ENCODE assay signal across 8 cellular contexts in the genomic region with DNA sequence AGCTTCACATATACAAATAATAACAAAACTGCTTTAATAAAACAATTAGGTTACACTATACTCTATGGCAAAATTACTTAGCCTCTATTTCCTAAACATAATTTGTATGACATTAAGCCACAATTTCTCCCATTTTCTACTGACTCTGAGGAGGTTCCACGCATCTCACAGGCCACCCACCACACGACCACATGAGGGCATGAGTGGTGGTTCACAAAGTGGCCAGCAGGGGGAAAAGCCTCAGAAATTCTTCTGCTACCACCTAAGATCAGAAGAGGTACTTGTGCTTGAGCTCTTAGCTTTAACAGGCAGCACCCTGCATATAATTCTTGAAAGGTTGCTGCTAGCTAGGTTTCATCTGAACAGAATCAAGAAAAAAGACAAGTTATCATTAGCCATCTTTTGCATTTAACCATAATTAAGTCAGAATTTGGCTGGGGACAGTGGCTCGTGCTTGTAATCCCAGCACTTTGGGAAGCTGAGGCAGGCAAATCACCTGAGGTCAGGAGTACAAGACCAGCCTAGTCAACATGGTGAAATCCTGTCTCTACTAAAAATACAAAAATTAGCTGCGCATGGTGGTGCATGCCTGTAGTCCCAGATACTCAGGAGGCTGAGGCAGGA.
A peak's percentile ranks its signal among the peaks of the same experiment; 100 is the strongest.
DNase-seq lines count a peak whose midpoint lies in the region; ATAC-seq, FAIRE-seq and TF ChIP-seq lines count a peak whose summit lies in the region.

No MANE protein-coding gene starts in this region.

- FAIRE-seq in D721Med (lab: Jason Lieb, UNC), result no peak

- no peak for DNase-seq in D721Med (ENCODE audit: insufficient read length, low spot score)
- DNase-seq in OCI-M1 (lab: John Stamatoyannopoulos, UW), result peak; percentile 86
- peak; percentile 83 to 84 for DNase-seq in activated T-cell treated with anti-CD3 and anti-CD28 coated beads, Interleukin-2, amount 50 U/mL, for 48 hours
- peak; percentile 30 to 73 for DNase-seq in foreskin fibroblast
- peak; percentile 45 for DNase-seq in putamen (ENCODE audit: low spot score)
- DNase-seq in GM19240 (ENCODE audit: insufficient read length, low spot score), result no peak

- TF ChIP-seq CTCF in D721Med (IDR thresholded peaks at IDR 0.05; ENCODE audit: insufficient read depth, missing control alignments) (peak; percentile 60), foreskin fibroblast (IDR thresholded peaks at IDR 0.05; ENCODE audit: low read depth, low read length) (peak; percentile 89)

- ATAC-seq in GM19463 (IDR thresholded peaks at IDR 0.05; ENCODE audit: unreplicated experiment) (peak; percentile 92), HG03521 (IDR thresholded peaks at IDR 0.05; ENCODE audit: unreplicated experiment) (peak; percentile 88)

- H3K4me3 ChIP-seq in foreskin fibroblast (ENCODE audit: low read depth in 1 of 2, low read length in 2 of 2), result no peak overlapping the region

Comparison
In these comparisons a context has a peak if more than half of its experiments do, and no peak if none do; other contexts are left out.
1. DNase-seq: peak in OCI-M1 (single experiment), activated T-cell treated with anti-CD3 and anti-CD28 coated beads, Interleukin-2, amount 50 U/mL, for 48 hours (2 of 2), foreskin fibroblast (2 of 2) and putamen (single experiment); none in D721Med (single experiment) and GM19240 (single experiment).